ENCODE assay signal across 27 cellular contexts in genomic region chr3:65305836-65306235, GRCh38.
"Had no signal": no experiment of that assay in that cellular context is flagged by ENCODE, and none has a peak within 500 bp of the region (broad histone marks: within the 10 kb centered on the region; RNA-seq: fewer than 3 reads in every experiment).

No MANE protein-coding gene starts in this region.

- H3K9me3 ChIP-seq: stomach, suprapubic skin, testis, thoracic aorta, thyroid gland, tibial artery, tibial nerve, transverse colon, upper lobe of left lung, upper lobe of right lung, uterus, vagina had no signal

- H3K4me3 Mint-ChIP-seq: stimulated activated memory B cell treated with anti-CD40 and anti-IgM and Interleukin-4, amounts not matched to agents 10 μg/mL and 1 μg/mL and 100 μg/mL, for 72 hours; stimulated activated naive B cell treated with anti-CD40 and anti-IgM and Interleukin-4, amounts not matched to agents 10 μg/mL and 1 μg/mL and 100 μg/mL, for 72 hours; stimulated activated naive CD8-positive, alpha-beta T cell treated with anti-CD3 and anti-CD28 coated beads, Interleukin-15, amount 100 ng/mL, for 72 hours; stimulated activated naive CD8-positive, alpha-beta T cell treated with anti-CD3 and anti-CD28 coated beads, Interleukin-15, Interleukin-2, amounts not matched to agents 100 ng/mL and 50 ng/mL, for 24 hours; type B pancreatic cell had no signal

- ATAC-seq: stimulated activated memory B cell treated with anti-CD40 and anti-IgM and Interleukin-4, amounts not matched to agents 10 μg/mL and 1 μg/mL and 100 μg/mL, for 72 hours; stimulated activated naive B cell treated with anti-CD40 and anti-IgM and Interleukin-4, amounts not matched to agents 10 μg/mL and 1 μg/mL and 100 μg/mL, for 72 hours; stimulated activated naive CD8-positive, alpha-beta T cell treated with anti-CD3 and anti-CD28 coated beads, Interleukin-15, amount 100 ng/mL, for 72 hours; stimulated activated naive CD8-positive, alpha-beta T cell treated with anti-CD3 and anti-CD28 coated beads, Interleukin-15, Interleukin-2, amounts not matched to agents 100 U/mL and 50 U/mL, for 24 hours; upper lobe of right lung had no signal

- H3K4me1 ChIP-seq: stomach, suprapubic skin, testis, thyroid gland, tibial artery, tibial nerve, transverse colon, upper lobe of left lung, upper lobe of right lung, uterus, vagina had no signal

- H3K4me3 ChIP-seq: stomach, suprapubic skin, testis, thoracic aorta, thyroid gland, tibial artery, tibial nerve, transverse colon, upper lobe of left lung, upper lobe of right lung, uterus, vagina had no signal

- DNase-seq: stimulated activated CD4-positive, alpha-beta T cell treated with anti-CD3 and anti-CD28 coated beads, Interleukin-2, amount 100 ng/mL, for 24 hours; stimulated activated CD4-positive, alpha-beta T cell treated with anti-CD3 and anti-CD28 coated beads, Interleukin-2, amount 100 ng/mL, for 48 hours; stimulated activated CD4-positive, alpha-beta T cell treated with anti-CD3 and anti-CD28 coated beads, Interleukin-4, amount 100 ng/mL, for 1 hour; stimulated activated CD4-positive, alpha-beta T cell treated with anti-CD3 and anti-CD28 coated beads, Interleukin-4, amount 100 ng/mL, for 24 hours; stimulated activated CD4-positive, alpha-beta T cell treated with anti-CD3 and anti-CD28 coated beads, Interleukin-4, amount 100 ng/mL, for 4 hours; stimulated activated CD8-positive, alpha-beta memory T cell treated with anti-CD3 and anti-CD28 coated beads, Interleukin-4, amount 100 ng/mL, for 48 hours; stimulated activated naive B cell treated with anti-CD40 and anti-IgM and Interleukin-4, amounts not matched to agents 10 μg/mL and 1 μg/mL and 100 μg/mL, for 72 hours; stimulated activated naive CD4-positive, alpha-beta T cell; stimulated activated naive CD4-positive, alpha-beta T cell treated with Interleukin-2 at 50 U/mL for 16 hours; stimulated activated naive CD8-positive, alpha-beta T cell treated with anti-CD3 and anti-CD28 coated beads, Interleukin-15, amount 100 ng/mL, for 72 hours; stimulated activated naive CD8-positive, alpha-beta T cell treated with anti-CD3 and anti-CD28 coated beads, Interleukin-15, Interleukin-2, amounts not matched to agents 100 U/mL and 50 U/mL, for 24 hours; stomach; substantia nigra; testis; thyroid gland; tibial artery; transverse colon; upper lobe of right lung; uterus had no signal

- H3K4me1 Mint-ChIP-seq: stimulated activated memory B cell treated with anti-CD40 and anti-IgM and Interleukin-4, amounts not matched to agents 10 μg/mL and 1 μg/mL and 100 μg/mL, for 72 hours; stimulated activated naive B cell treated with anti-CD40 and anti-IgM and Interleukin-4, amounts not matched to agents 10 μg/mL and 1 μg/mL and 100 μg/mL, for 72 hours; stimulated activated naive CD8-positive, alpha-beta T cell treated with anti-CD3 and anti-CD28 coated beads, Interleukin-15, amount 100 ng/mL, for 72 hours had no signal

- H3K27ac Mint-ChIP-seq: stimulated activated memory B cell treated with anti-CD40 and anti-IgM and Interleukin-4, amounts not matched to agents 10 μg/mL and 1 μg/mL and 100 μg/mL, for 72 hours; stimulated activated naive B cell treated with anti-CD40 and anti-IgM and Interleukin-4, amounts not matched to agents 10 μg/mL and 1 μg/mL and 100 μg/mL, for 72 hours; stimulated activated naive CD8-positive, alpha-beta T cell treated with anti-CD3 and anti-CD28 coated beads, Interleukin-15, amount 100 ng/mL, for 72 hours; stimulated activated naive CD8-positive, alpha-beta T cell treated with anti-CD3 and anti-CD28 coated beads, Interleukin-15, Interleukin-2, amounts not matched to agents 100 ng/mL and 50 ng/mL, for 24 hours; type B pancreatic cell had no signal

- H3K36me3 Mint-ChIP-seq: stimulated activated memory B cell treated with anti-CD40 and anti-IgM and Interleukin-4, amounts not matched to agents 10 μg/mL and 1 μg/mL and 100 μg/mL, for 72 hours; stimulated activated naive B cell treated with anti-CD40 and anti-IgM and Interleukin-4, amounts not matched to agents 10 μg/mL and 1 μg/mL and 100 μg/mL, for 72 hours; type B pancreatic cell had no signal

- H3K27me3 ChIP-seq: stomach, suprapubic skin, testis, thyroid gland, tibial artery, tibial nerve, transverse colon, upper lobe of left lung, upper lobe of right lung, uterus, vagina had no signal

- H3K9me3 Mint-ChIP-seq: type B pancreatic cell had no signal

- H3K36me3 ChIP-seq: stomach, suprapubic skin, thoracic aorta, thyroid gland, tibial artery, tibial nerve, transverse colon, upper lobe of left lung, upper lobe of right lung, uterus, vagina had no signal

- H3K27ac ChIP-seq: stomach, suprapubic skin, testis, thoracic aorta, thyroid gland, tibial artery, tibial nerve, transverse colon, upper lobe of left lung, upper lobe of right lung, uterus, vagina had no signal
